ENCODE assay signal across 8 cellular contexts in genomic region chr11:35146074-35146521, GRCh38. TPM values are rescaled to one million over a fixed set of nuclear protein-coding genes. Genes with fewer than 3 reads are reported as not detected.
A peak's percentile ranks its signal among the peaks of the same experiment; 100 is the strongest.
DNase-seq lines count a peak whose midpoint lies in the region; ATAC-seq and TF ChIP-seq lines count a peak whose summit lies in the region.

No MANE protein-coding gene starts in this region.

- peak overlapping the region; percentile 83 for H3K4me3 Mint-ChIP-seq in activated T-cell treated with anti-CD3 and anti-CD28 coated beads, Interleukin-2, amount 50 U/mL, for 24 hours
- no peak overlapping the region for H3K4me3 Mint-ChIP-seq in WTC11

- peak; percentile 36 for ATAC-seq in GM18868 (IDR thresholded peaks at IDR 0.05; ENCODE audit: unreplicated experiment)
- peak; percentile 26 for ATAC-seq in HG03354 (IDR thresholded peaks at IDR 0.05; ENCODE audit: poor library complexity, severe bottlenecking, unreplicated experiment)
- no peak for ATAC-seq in gastrocnemius medialis
- ATAC-seq in WTC11: no peak

- POLR2A ChIA-PET in WTC11 (lab: Charles Lee): no interaction called here

- H3K4me3 ChIP-seq in gastrocnemius medialis: no peak overlapping the region

- peaks cover 4 to 7% of the 10 kb centered on the region in 2 donors for H3K4me1 ChIP-seq in gastrocnemius medialis

- H3K9me3 ChIP-seq in gastrocnemius medialis: no peaks in the 10 kb centered on the region

- peak overlapping the region; percentile 98 for H3K27ac Mint-ChIP-seq in activated T-cell treated with anti-CD3 and anti-CD28 coated beads, Interleukin-2, amount 50 U/mL, for 24 hours
- no peak overlapping the region for H3K27ac Mint-ChIP-seq in WTC11

- no peaks in the 10 kb centered on the region for H3K36me3 ChIP-seq in gastrocnemius medialis

- peaks cover 91% of the 10 kb centered on the region for H3K4me1 Mint-ChIP-seq in activated T-cell treated with anti-CD3 and anti-CD28 coated beads, Interleukin-2, amount 50 U/mL, for 24 hours (ENCODE audit: low read depth)
- peaks cover 25% of the 10 kb centered on the region for H3K4me1 Mint-ChIP-seq in WTC11

- H3K9me3 Mint-ChIP-seq in activated T-cell treated with anti-CD3 and anti-CD28 coated beads, Interleukin-2, amount 50 U/mL, for 24 hours: peaks cover 9% of the 10 kb centered on the region
- H3K9me3 Mint-ChIP-seq in WTC11: no peaks in the 10 kb centered on the region

- DNase-seq in activated T-cell treated with anti-CD3 and anti-CD28 coated beads, Interleukin-2, amount 50 U/mL, for 24 hours: peak; percentile 82
- DNase-seq in stimulated activated CD4-positive, alpha-beta T cell treated with anti-CD3 and anti-CD28 coated beads, Interleukin-15, amount 100 ng/mL, for 24 hours: peak; percentile 89
- DNase-seq in medulla oblongata (ENCODE audit: extremely low spot score) (no peak), gastrocnemius medialis (no peak), cortex of kidney (lab: John Stamatoyannopoulos, UW) (no peak), WTC11 (ENCODE audit: low spot score) (no peak)

- peaks cover 94% of the 10 kb centered on the region for H3K36me3 Mint-ChIP-seq in activated T-cell treated with anti-CD3 and anti-CD28 coated beads, Interleukin-2, amount 50 U/mL, for 24 hours (ENCODE audit: low read depth)
- H3K36me3 Mint-ChIP-seq in WTC11: no peaks in the 10 kb centered on the region

- in situ Hi-C loops in gastrocnemius medialis (cut with MboI; ENCODE audit: low sequenced_read_pairs in 4 of 4): loop anchor here in 1 of 4 donors (25.0 kb wide), 1 partner anchor 159 kb away; no protein-coding TSS in a partner anchor

- H3K27me3 ChIP-seq in gastrocnemius medialis: no peaks in the 10 kb centered on the region

- TF ChIP-seq CTCF in gastrocnemius medialis (IDR thresholded peaks at IDR 0.05 in 4 of 5, conservative IDR thresholded peaks at IDR 0.05 in 1 of 5) (no peak), WTC11 (IDR thresholded peaks at IDR 0.05) (no peak)

- intact Hi-C loops in gastrocnemius medialis (cut with DNase I; ENCODE audit: low total_unique reads): no loop called here

- no peak overlapping the region for H3K27ac ChIP-seq in gastrocnemius medialis

- H3K27me3 Mint-ChIP-seq in activated T-cell treated with anti-CD3 and anti-CD28 coated beads, Interleukin-2, amount 50 U/mL, for 24 hours: no peaks in the 10 kb centered on the region
- peaks cover 14% of the 10 kb centered on the region for H3K27me3 Mint-ChIP-seq in WTC11 (ENCODE audit: low read depth)

- no peak for TF ChIP-seq POLR2A in gastrocnemius medialis (IDR thresholded peaks at IDR 0.05)

- CTCF ChIA-PET in WTC11 (lab: Charles Lee): interaction anchor here (0.6 to 0.7 kb wide), 2 partner anchors 57 to 1240 kb away, joined by 5 read pairs; no protein-coding TSS in a partner anchor

TF ChIP-seq in WTC11, 78 proteins besides CTCF, POLR2A, EP300 and RAD21 (continues in another document):
- TF ChIP-seq GRHL2 (CRISPR knock-in tag; IDR thresholded peaks at IDR 0.05; ENCODE audit: insufficient replicate concordance, severe bottlenecking) (no peak), PRDM15 (CRISPR knock-in tag; IDR thresholded peaks at IDR 0.05) (no peak), ETV6 (CRISPR knock-in tag; IDR thresholded peaks at IDR 0.05) (no peak), ZNF219 (CRISPR knock-in tag; IDR thresholded peaks at IDR 0.05; ENCODE audit: borderline replicate concordance) (no peak), GTF2I (CRISPR knock-in tag; conservative IDR thresholded peaks at IDR 0.05) (no peak), SMAD4 (CRISPR knock-in tag; IDR thresholded peaks at IDR 0.05) (no peak), GABPB1 (CRISPR knock-in tag; IDR thresholded peaks at IDR 0.05) (no peak), ZNF396 (CRISPR knock-in tag; IDR thresholded peaks at IDR 0.05; ENCODE audit: borderline replicate concordance) (no peak), ZNF416 (CRISPR knock-in tag; IDR thresholded peaks at IDR 0.05) (no peak), PREB (CRISPR knock-in tag; IDR thresholded peaks at IDR 0.05; ENCODE audit: borderline replicate concordance) (no peak)
- TF ChIP-seq, protein P1, sequence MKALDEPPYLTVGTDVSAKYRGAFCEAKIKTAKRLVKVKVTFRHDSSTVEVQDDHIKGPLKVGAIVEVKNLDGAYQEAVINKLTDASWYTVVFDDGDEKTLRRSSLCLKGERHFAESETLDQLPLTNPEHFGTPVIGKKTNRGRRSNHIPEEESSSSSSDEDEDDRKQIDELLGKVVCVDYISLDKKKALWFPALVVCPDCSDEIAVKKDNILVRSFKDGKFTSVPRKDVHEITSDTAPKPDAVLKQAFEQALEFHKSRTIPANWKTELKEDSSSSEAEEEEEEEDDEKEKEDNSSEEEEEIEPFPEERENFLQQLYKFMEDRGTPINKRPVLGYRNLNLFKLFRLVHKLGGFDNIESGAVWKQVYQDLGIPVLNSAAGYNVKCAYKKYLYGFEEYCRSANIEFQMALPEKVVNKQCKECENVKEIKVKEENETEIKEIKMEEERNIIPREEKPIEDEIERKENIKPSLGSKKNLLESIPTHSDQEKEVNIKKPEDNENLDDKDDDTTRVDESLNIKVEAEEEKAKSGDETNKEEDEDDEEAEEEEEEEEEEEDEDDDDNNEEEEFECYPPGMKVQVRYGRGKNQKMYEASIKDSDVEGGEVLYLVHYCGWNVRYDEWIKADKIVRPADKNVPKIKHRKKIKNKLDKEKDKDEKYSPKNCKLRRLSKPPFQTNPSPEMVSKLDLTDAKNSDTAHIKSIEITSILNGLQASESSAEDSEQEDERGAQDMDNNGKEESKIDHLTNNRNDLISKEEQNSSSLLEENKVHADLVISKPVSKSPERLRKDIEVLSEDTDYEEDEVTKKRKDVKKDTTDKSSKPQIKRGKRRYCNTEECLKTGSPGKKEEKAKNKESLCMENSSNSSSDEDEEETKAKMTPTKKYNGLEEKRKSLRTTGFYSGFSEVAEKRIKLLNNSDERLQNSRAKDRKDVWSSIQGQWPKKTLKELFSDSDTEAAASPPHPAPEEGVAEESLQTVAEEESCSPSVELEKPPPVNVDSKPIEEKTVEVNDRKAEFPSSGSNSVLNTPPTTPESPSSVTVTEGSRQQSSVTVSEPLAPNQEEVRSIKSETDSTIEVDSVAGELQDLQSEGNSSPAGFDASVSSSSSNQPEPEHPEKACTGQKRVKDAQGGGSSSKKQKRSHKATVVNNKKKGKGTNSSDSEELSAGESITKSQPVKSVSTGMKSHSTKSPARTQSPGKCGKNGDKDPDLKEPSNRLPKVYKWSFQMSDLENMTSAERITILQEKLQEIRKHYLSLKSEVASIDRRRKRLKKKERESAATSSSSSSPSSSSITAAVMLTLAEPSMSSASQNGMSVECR (CRISPR knock-in tag; IDR thresholded peaks at IDR 0.05; ENCODE audit: borderline replicate concordance): no peak
- TF ChIP-seq, protein P2, sequence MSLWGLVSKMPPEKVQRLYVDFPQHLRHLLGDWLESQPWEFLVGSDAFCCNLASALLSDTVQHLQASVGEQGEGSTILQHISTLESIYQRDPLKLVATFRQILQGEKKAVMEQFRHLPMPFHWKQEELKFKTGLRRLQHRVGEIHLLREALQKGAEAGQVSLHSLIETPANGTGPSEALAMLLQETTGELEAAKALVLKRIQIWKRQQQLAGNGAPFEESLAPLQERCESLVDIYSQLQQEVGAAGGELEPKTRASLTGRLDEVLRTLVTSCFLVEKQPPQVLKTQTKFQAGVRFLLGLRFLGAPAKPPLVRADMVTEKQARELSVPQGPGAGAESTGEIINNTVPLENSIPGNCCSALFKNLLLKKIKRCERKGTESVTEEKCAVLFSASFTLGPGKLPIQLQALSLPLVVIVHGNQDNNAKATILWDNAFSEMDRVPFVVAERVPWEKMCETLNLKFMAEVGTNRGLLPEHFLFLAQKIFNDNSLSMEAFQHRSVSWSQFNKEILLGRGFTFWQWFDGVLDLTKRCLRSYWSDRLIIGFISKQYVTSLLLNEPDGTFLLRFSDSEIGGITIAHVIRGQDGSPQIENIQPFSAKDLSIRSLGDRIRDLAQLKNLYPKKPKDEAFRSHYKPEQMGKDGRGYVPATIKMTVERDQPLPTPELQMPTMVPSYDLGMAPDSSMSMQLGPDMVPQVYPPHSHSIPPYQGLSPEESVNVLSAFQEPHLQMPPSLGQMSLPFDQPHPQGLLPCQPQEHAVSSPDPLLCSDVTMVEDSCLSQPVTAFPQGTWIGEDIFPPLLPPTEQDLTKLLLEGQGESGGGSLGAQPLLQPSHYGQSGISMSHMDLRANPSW (CRISPR knock-in tag; conservative IDR thresholded peaks at IDR 0.05; ENCODE audit: low read depth): no peak

RNA-seq across cellular contexts. Expression of gene CD44, which starts 7.1 kb away (rescaled TPM):
- total RNA-seq in gastrocnemius medialis: 10 to 100 TPM; 19.5 to 32.5 (median 29.2) TPM
- total RNA-seq in WTC11 (2021): 9.6 to 12.0 TPM (median 10.3 TPM) in 3 replicates

Comparison
In these comparisons a context has a peak if more than half of its experiments do, and no peak if none do; other contexts are left out.
1. ATAC-seq: peak in GM18868 (single experiment) and HG03354 (single experiment); none in gastrocnemius medialis (0 of 2) and WTC11 (single experiment).
2. DNase-seq: peak in activated T-cell treated with anti-CD3 and anti-CD28 coated beads, Interleukin-2, amount 50 U/mL, for 24 hours (single experiment) and stimulated activated CD4-positive, alpha-beta T cell treated with anti-CD3 and anti-CD28 coated beads, Interleukin-15, amount 100 ng/mL, for 24 hours (single experiment); none in medulla oblongata (single experiment), gastrocnemius medialis (0 of 2), cortex of kidney (single experiment) and WTC11 (single experiment).